1 cellular context compared by ENCODE assay signal in the genomic region with DNA sequence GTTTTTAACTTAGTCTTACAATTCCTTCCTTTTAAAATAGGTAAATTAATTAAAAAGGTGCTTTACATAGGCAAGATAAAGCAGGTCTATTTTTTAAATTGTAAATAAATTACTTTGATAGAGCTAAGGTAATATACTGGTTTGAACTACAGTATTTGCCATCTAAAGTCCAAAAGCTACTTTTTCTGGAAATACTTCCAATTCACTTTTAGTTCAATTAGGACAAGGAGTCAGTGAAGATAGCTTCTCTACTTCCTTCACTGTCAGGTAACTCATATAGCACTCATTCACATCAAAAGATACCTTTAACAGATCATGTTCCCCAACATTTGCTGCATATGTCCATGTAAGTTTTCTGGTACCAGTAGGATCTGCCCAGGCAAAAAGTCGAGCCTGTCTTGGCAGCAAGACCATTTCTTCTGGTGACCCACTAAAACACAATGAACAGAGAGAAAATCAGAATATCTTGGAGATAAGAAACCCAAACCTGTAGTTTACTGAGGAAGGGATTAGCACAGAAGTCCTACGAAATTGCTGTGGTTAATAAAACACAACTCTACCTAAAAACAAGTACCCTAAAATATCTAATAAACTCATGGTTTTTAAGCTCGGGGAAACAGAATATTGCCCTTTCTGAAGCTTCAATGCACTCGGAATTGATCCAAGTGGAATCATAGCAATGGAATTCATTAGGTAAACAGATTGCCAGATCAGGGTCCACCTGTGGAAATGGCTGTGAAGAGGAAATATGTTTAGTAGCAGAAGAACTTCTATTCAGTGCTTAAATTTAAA.
TF ChIP-seq lines count a peak whose summit lies in the region.

No MANE protein-coding gene starts in this region.

TF ChIP-seq in HepG2, 621 proteins besides CTCF, POLR2A, EP300 and RAD21 (continued from another document and continues in another):
- TF ChIP-seq ZBTB40 (IDR thresholded peaks at IDR 0.05) (no peak), ZBTB40 (CRISPR knock-in tag; IDR thresholded peaks at IDR 0.05) (no peak), DMAP1 (CRISPR knock-in tag; IDR thresholded peaks at IDR 0.05) (0 out of 2 replicates have a peak, but pooled peaks have one; percentile 30), PAXIP1 (CRISPR knock-in tag; conservative IDR thresholded peaks at IDR 0.05) (peak; percentile 86), HMG20A (CRISPR knock-in tag; IDR thresholded peaks at IDR 0.05; ENCODE audit: borderline replicate concordance) (peak; percentile 41; the same call in 1 of the 2 replicates), ZNF780A (CRISPR knock-in tag; IDR thresholded peaks at IDR 0.05) (no peak), DPF2 (CRISPR knock-in tag; IDR thresholded peaks at IDR 0.05; ENCODE audit: borderline replicate concordance, low read depth) (peak; percentile 71; the same call in 1 of the 2 replicates), ZNF792 (CRISPR knock-in tag; IDR thresholded peaks at IDR 0.05) (0 out of 2 replicates have a peak, but pooled peaks have one; percentile 18), DNMT3B (CRISPR knock-in tag; conservative IDR thresholded peaks at IDR 0.05) (0 out of 2 replicates have a peak, but pooled peaks have one; percentile 44), IRF2 (CRISPR knock-in tag; IDR thresholded peaks at IDR 0.05) (peak; percentile 25; the same call in 1 of the 2 replicates), ONECUT2 (CRISPR knock-in tag; IDR thresholded peaks at IDR 0.05) (peak; percentile 76), IKZF1 (IDR thresholded peaks at IDR 0.05) (no peak), JUND (CRISPR knock-in tag; IDR thresholded peaks at IDR 0.05) (peak; percentile 82), ZNF678 (CRISPR knock-in tag; IDR thresholded peaks at IDR 0.05) (no peak), FOXA1 (IDR thresholded peaks at IDR 0.05) (no peak), FOXA1 (CRISPR knock-in tag; IDR thresholded peaks at IDR 0.05) (peak; percentile 77), CEBPB (IDR thresholded peaks at IDR 0.05; ENCODE audit: borderline replicate concordance, low read depth, low read length) (peak; percentile 46; the same call in 1 of the 2 replicates), NCOR1 (IDR thresholded peaks at IDR 0.05; ENCODE audit: borderline replicate concordance, low read length) (peak; percentile 20; the same call in 1 of the 2 replicates), ZNF737 (CRISPR knock-in tag; IDR thresholded peaks at IDR 0.05; ENCODE audit: borderline replicate concordance) (no peak), SMARCC2 (IDR thresholded peaks at IDR 0.05) (0 out of 2 replicates have a peak, but pooled peaks have one; percentile 36), ZNF644 (CRISPR knock-in tag; IDR thresholded peaks at IDR 0.05; ENCODE audit: low read depth) (no peak), JUNB (CRISPR knock-in tag; IDR thresholded peaks at IDR 0.05; ENCODE audit: borderline replicate concordance) (peak; percentile 77; the same call in 1 of the 2 replicates), JUN (CRISPR knock-in tag; IDR thresholded peaks at IDR 0.05) (peak; percentile 78; the same call in 1 of the 2 replicates), TEAD3 (CRISPR knock-in tag; optimal IDR thresholded peaks at IDR 0.05; ENCODE audit: borderline replicate concordance) (peak; percentile 98), PHB2 (IDR thresholded peaks at IDR 0.05; ENCODE audit: partially characterized antibody) (no peak), FOXA3 (CRISPR knock-in tag; IDR thresholded peaks at IDR 0.05) (peak; percentile 88), SMARCE1 (IDR thresholded peaks at IDR 0.05; ENCODE audit: borderline replicate concordance) (peak; percentile 33; the same call in 1 of the 2 replicates), FOXK1 (CRISPR knock-in tag; IDR thresholded peaks at IDR 0.05; ENCODE audit: borderline replicate concordance, low read depth) (no peak)
- TF ChIP-seq, protein P1, sequence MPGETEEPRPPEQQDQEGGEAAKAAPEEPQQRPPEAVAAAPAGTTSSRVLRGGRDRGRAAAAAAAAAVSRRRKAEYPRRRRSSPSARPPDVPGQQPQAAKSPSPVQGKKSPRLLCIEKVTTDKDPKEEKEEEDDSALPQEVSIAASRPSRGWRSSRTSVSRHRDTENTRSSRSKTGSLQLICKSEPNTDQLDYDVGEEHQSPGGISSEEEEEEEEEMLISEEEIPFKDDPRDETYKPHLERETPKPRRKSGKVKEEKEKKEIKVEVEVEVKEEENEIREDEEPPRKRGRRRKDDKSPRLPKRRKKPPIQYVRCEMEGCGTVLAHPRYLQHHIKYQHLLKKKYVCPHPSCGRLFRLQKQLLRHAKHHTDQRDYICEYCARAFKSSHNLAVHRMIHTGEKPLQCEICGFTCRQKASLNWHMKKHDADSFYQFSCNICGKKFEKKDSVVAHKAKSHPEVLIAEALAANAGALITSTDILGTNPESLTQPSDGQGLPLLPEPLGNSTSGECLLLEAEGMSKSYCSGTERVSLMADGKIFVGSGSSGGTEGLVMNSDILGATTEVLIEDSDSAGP (CRISPR knock-in tag; IDR thresholded peaks at IDR 0.05; ENCODE audit: borderline replicate concordance), result no peak
- TF ChIP-seq, protein P2, sequence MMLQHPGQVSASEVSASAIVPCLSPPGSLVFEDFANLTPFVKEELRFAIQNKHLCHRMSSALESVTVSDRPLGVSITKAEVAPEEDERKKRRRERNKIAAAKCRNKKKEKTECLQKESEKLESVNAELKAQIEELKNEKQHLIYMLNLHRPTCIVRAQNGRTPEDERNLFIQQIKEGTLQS (CRISPR knock-in tag; IDR thresholded peaks at IDR 0.05), result peak; percentile 70; the same call in 1 of the 2 replicates
- TF ChIP-seq, protein P3, sequence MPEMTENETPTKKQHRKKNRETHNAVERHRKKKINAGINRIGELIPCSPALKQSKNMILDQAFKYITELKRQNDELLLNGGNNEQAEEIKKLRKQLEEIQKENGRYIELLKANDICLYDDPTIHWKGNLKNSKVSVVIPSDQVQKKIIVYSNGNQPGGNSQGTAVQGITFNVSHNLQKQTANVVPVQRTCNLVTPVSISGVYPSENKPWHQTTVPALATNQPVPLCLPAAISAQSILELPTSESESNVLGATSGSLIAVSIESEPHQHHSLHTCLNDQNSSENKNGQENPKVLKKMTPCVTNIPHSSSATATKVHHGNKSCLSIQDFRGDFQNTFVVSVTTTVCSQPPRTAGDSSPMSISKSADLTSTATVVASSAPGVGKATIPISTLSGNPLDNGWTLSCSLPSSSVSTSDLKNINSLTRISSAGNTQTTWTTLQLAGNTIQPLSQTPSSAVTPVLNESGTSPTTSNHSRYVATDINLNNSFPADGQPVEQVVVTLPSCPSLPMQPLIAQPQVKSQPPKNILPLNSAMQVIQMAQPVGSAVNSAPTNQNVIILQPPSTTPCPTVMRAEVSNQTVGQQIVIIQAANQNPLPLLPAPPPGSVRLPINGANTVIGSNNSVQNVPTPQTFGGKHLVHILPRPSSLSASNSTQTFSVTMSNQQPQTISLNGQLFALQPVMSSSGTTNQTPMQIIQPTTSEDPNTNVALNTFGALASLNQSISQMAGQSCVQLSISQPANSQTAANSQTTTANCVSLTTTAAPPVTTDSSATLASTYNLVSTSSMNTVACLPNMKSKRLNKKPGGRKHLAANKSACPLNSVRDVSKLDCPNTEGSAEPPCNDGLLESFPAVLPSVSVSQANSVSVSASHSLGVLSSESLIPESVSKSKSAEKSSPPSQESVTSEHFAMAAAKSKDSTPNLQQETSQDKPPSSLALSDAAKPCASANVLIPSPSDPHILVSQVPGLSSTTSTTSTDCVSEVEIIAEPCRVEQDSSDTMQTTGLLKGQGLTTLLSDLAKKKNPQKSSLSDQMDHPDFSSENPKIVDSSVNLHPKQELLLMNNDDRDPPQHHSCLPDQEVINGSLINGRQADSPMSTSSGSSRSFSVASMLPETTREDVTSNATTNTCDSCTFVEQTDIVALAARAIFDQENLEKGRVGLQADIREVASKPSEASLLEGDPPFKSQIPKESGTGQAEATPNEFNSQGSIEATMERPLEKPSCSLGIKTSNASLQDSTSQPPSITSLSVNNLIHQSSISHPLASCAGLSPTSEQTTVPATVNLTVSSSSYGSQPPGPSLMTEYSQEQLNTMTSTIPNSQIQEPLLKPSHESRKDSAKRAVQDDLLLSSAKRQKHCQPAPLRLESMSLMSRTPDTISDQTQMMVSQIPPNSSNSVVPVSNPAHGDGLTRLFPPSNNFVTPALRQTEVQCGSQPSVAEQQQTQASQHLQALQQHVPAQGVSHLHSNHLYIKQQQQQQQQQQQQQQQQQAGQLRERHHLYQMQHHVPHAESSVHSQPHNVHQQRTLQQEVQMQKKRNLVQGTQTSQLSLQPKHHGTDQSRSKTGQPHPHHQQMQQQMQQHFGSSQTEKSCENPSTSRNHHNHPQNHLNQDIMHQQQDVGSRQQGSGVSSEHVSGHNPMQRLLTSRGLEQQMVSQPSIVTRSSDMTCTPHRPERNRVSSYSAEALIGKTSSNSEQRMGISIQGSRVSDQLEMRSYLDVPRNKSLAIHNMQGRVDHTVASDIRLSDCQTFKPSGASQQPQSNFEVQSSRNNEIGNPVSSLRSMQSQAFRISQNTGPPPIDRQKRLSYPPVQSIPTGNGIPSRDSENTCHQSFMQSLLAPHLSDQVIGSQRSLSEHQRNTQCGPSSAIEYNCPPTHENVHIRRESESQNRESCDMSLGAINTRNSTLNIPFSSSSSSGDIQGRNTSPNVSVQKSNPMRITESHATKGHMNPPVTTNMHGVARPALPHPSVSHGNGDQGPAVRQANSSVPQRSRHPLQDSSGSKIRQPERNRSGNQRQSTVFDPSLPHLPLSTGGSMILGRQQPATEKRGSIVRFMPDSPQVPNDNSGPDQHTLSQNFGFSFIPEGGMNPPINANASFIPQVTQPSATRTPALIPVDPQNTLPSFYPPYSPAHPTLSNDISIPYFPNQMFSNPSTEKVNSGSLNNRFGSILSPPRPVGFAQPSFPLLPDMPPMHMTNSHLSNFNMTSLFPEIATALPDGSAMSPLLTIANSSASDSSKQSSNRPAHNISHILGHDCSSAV (CRISPR knock-in tag; IDR thresholded peaks at IDR 0.05; ENCODE audit: borderline replicate concordance), result no peak
